In genomic region chr5:40384782-40385390, GRCh38 we compare ENCODE assay signal across 13 cellular contexts.
DNase-seq lines count a peak whose midpoint lies in the region; ATAC-seq, FAIRE-seq and TF ChIP-seq lines count a peak whose summit lies in the region.
"Had no signal": no experiment of that assay in that cellular context is flagged by ENCODE, and none has a peak within 500 bp of the region (broad histone marks: within the 10 kb centered on the region; RNA-seq: fewer than 3 reads in every experiment).

No MANE protein-coding gene starts in this region.

- H4K20me1 ChIP-seq in BLaER1 treated with 17β-estradiol and CSF1 and Interleukin-3, amounts not matched to agents 10 nM and 100 nM: no peaks in the 10 kb centered on the region
- H4K20me1 ChIP-seq in keratinocyte (ENCODE audit: control insufficient read depth, extremely low read depth, insufficient read depth, low read length): no peaks in the 10 kb centered on the region

- no peaks in the 10 kb centered on the region for H3K79me2 ChIP-seq in keratinocyte (ENCODE audit: control insufficient read depth, insufficient read depth, low read length)

- H3K27me3 Mint-ChIP-seq in IgD-negative memory B cell (no peaks in the 10 kb centered on the region), T-cell (no peaks in the 10 kb centered on the region)

- peak in 2 of 4 experiments; percentile 24 to 25 for ATAC-seq in T-cell (replicated peaks in 1 of 4)
- ATAC-seq in GM21723 (IDR thresholded peaks at IDR 0.05; ENCODE audit: unreplicated experiment): no peak
- ATAC-seq: SK-N-SH treated with all-trans-retinoic acid at 6 μM for 48 hours had no signal

- H3K36me3 ChIP-seq in BLaER1 treated with 17β-estradiol and CSF1 and Interleukin-3, amounts not matched to agents 10 nM and 100 nM: no peaks in the 10 kb centered on the region
- no peaks in the 10 kb centered on the region for H3K36me3 ChIP-seq in keratinocyte (ENCODE audit: control insufficient read depth in 2 of 2, extremely low read depth in 1 of 2, insufficient read depth in 2 of 2, low read length in 2 of 2)
- H3K36me3 ChIP-seq: sigmoid colon had no signal

- no peaks in the 10 kb centered on the region for H3K27me3 ChIP-seq in BLaER1 treated with 17β-estradiol and CSF1 and Interleukin-3, amounts not matched to agents 10 nM and 100 nM
- no peaks in the 10 kb centered on the region for H3K27me3 ChIP-seq in keratinocyte (ENCODE audit: control insufficient read depth, extremely low read depth, insufficient read depth, low read length)
- H3K27me3 ChIP-seq: sigmoid colon had no signal

- POLR2A ChIA-PET in T-cell (lab: Charles Lee): interaction anchor here (0.5 to 2.9 kb wide), 9 partner anchors 12 to 400 kb away, joined by 3 to 15 read pairs (median 4); partner anchors contain the start of gene PTGER4 (in 1 of the 2)

- H3K4me1 Mint-ChIP-seq in IgD-negative memory B cell (peaks cover 23 to 34% (median 31%) of the 10 kb centered on the region in 3 donors), T-cell (peaks cover 49 to 82% (median 77%) of the 10 kb centered on the region in 3 donors)

- H3K9ac ChIP-seq in BLaER1 treated with 17β-estradiol and CSF1 and Interleukin-3, amounts not matched to agents 10 nM and 100 nM: peak overlapping the region in 5 of 11 experiments; percentile 35 to 67 (median 56); a peak in 9 of 22 replicates
- peak overlapping the region; percentile 59 for H3K9ac ChIP-seq in keratinocyte (ENCODE audit: control insufficient read depth, extremely low read depth, insufficient read depth, low read length)

- H3K4me2 ChIP-seq in BLaER1 treated with 17β-estradiol and CSF1 and Interleukin-3, amounts not matched to agents 10 nM and 100 nM: peak overlapping the region; percentile 60 to 89 (median 80)
- peak overlapping the region; percentile 72 for H3K4me2 ChIP-seq in keratinocyte (ENCODE audit: control insufficient read depth, extremely low read depth, insufficient read depth, low read depth, low read length)

- dilution Hi-C loops in keratinocyte (cut with MboI; ENCODE audit: extremely low pct_ligation_motif_present, low sequenced_read_pairs): no loop called here

- H3K9me1 ChIP-seq in keratinocyte (ENCODE audit: control insufficient read depth, extremely low read depth, insufficient read depth, low read length): no peaks in the 10 kb centered on the region

- no peak overlapping the region for H2AFZ ChIP-seq in keratinocyte (ENCODE audit: control insufficient read depth, low read length)

- in situ Hi-C loops in GM13977 (cut with MboI; ENCODE audit: low pct_unique_long_range_greater_than_20kb, low sequenced_read_pairs, unreplicated experiment): no loop called here

- CTCF ChIA-PET in T-cell (lab: Charles Lee): interaction anchor here (0.6 to 1.3 kb wide), 2 partner anchors 17 to 25 kb away, joined by 3 to 4 read pairs; no protein-coding TSS in a partner anchor

- TF ChIP-seq CTCF in keratinocyte (optimal IDR thresholded peaks at IDR 0.05 in 1 of 3, IDR thresholded peaks at IDR 0.05 in 1 of 3, conservative IDR thresholded peaks at IDR 0.05 in 1 of 3; ENCODE audit: extremely low read depth in 1 of 3, insufficient read depth in 2 of 3, low read length in 3 of 3) (no peak), GM13977 (IDR thresholded peaks at IDR 0.05; ENCODE audit: extremely low read depth, insufficient read depth, missing control alignments) (no peak)

- DNase-seq in T-cell (no peak), keratinocyte (ENCODE audit: low read depth, low spot score) (no peak), GM13977 (ENCODE audit: low spot score) (no peak), HUDEP-2 (lab: John Stamatoyannopoulos, UW; ENCODE audit: unreplicated experiment in 76 of 76) (no peak), amygdala (lab: John Stamatoyannopoulos, UW) (no peak)
- DNase-seq: Caco-2, NCI-H510A, sigmoid colon had no signal

- FAIRE-seq in keratinocyte (lab: Jason Lieb, UNC): no peak
- FAIRE-seq: urothelium cell line had no signal

- peaks cover 0 to 3% (median under 1%) of the 10 kb centered on the region in 11 experiments; a peak in 6 of 22 replicates for H3K9me3 ChIP-seq in BLaER1 treated with 17β-estradiol and CSF1 and Interleukin-3, amounts not matched to agents 10 nM and 100 nM (replicated peaks in 1 of 11)
- no peaks in the 10 kb centered on the region for H3K9me3 ChIP-seq in keratinocyte (ENCODE audit: control insufficient read depth, low read depth, low read length)
- H3K9me3 ChIP-seq: Caco-2, sigmoid colon had no signal

- H3K4me3 Mint-ChIP-seq in IgD-negative memory B cell (no peak overlapping the region), T-cell (peak overlapping the region in 2 of 3 donors; percentile 21 to 51)

- H3K4me3 ChIP-seq in BLaER1 treated with 17β-estradiol and CSF1 and Interleukin-3, amounts not matched to agents 10 nM and 100 nM: no peak overlapping the region
- no peak overlapping the region for H3K4me3 ChIP-seq in keratinocyte (ENCODE audit: control insufficient read depth in 2 of 3, extremely low read depth in 1 of 3, insufficient read depth in 2 of 3, low read depth in 1 of 3, low read length in 3 of 3)
- H3K4me3 ChIP-seq: sigmoid colon had no signal

- no peaks in the 10 kb centered on the region for H3K36me3 Mint-ChIP-seq in IgD-negative memory B cell
- H3K36me3 Mint-ChIP-seq in T-cell: peaks cover 3% of the 10 kb centered on the region

- peak overlapping the region in 2 of 3 donors; percentile 19 to 45 for H3K27ac Mint-ChIP-seq in IgD-negative memory B cell
- peak overlapping the region; percentile 68 to 93 for H3K27ac Mint-ChIP-seq in T-cell

- H3K27ac ChIP-seq in BLaER1 treated with 17β-estradiol and CSF1 and Interleukin-3, amounts not matched to agents 10 nM and 100 nM: peak overlapping the region in 10 of 11 experiments; percentile 52 to 83 (median 72); a peak in 20 of 22 replicates
- H3K27ac ChIP-seq in keratinocyte (ENCODE audit: control insufficient read depth, insufficient read depth, low read length): peak overlapping the region; percentile 71
- H3K27ac ChIP-seq: sigmoid colon had no signal

- H3K9me3 Mint-ChIP-seq in IgD-negative memory B cell (no peaks in the 10 kb centered on the region), T-cell (peaks cover 0 to 5% (median 0%) of the 10 kb centered on the region in 3 donors)

- peaks cover 41 to 67% (median 55%) of the 10 kb centered on the region in 10 experiments for H3K4me1 ChIP-seq in BLaER1 treated with 17β-estradiol and CSF1 and Interleukin-3, amounts not matched to agents 10 nM and 100 nM
- peaks cover 57% of the 10 kb centered on the region for H3K4me1 ChIP-seq in keratinocyte (ENCODE audit: control insufficient read depth, extremely low read depth, insufficient read depth, low read length)
- H3K4me1 ChIP-seq: Caco-2 had no signal

Comparison
In these comparisons a context has a peak if more than half of its experiments do, and no peak if none do; other contexts are left out.
1. H3K4me3 Mint-ChIP-seq: peak in T-cell (2 of 3); none in IgD-negative memory B cell (0 of 4).